In the genomic region with DNA sequence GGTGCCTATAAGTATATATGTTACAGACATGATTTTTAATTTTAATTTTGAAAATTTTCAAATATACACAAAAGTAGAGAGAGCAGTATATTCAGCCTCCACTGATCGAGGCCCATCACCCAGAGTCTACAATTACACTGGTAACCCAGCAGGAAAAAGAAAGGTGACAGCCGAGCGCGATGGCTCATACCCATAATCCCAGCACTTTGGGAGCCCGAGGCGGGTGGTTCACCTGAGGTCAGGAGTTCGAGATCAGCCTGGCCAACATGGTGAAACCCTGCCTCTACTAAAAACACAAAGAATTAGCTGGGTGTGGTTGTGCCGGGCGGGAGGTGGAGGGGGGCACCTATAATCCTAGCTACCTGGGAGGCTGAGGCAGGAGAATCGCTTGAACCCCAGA, we compare ENCODE assay signal across 1 cellular context.
TF ChIP-seq lines count a peak whose summit lies in the region.

No MANE protein-coding gene starts in this region.

TF ChIP-seq in endothelial cell of umbilical vein, 7 proteins besides CTCF, POLR2A, EP300 and RAD21:
- TF ChIP-seq, protein P1, sequence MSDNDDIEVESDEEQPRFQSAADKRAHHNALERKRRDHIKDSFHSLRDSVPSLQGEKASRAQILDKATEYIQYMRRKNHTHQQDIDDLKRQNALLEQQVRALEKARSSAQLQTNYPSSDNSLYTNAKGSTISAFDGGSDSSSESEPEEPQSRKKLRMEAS (IDR thresholded peaks at IDR 0.05; ENCODE audit: insufficient read depth, insufficient read length): no peak
- TF ChIP-seq FOS (IDR thresholded peaks at IDR 0.05; ENCODE audit: borderline replicate concordance, insufficient read depth, low read length) (no peak), JUN (IDR thresholded peaks at IDR 0.05; ENCODE audit: borderline replicate concordance, insufficient read depth, insufficient read length, low read depth) (no peak), POLR2AphosphoS5 (IDR thresholded peaks at IDR 0.05; ENCODE audit: insufficient read depth, low read depth, low read length) (no peak), EZH2 (IDR thresholded peaks at IDR 0.05; ENCODE audit: borderline replicate concordance, low read depth, low read length, severe bottlenecking) (no peak), MYC (IDR thresholded peaks at IDR 0.05; ENCODE audit: low read depth, low read length) (no peak), GATA2 (IDR thresholded peaks at IDR 0.05; ENCODE audit: insufficient read depth, insufficient read length, low read depth, low read length) (no peak)
